ENCODE assay signal across 11 cellular contexts in the genomic region with DNA sequence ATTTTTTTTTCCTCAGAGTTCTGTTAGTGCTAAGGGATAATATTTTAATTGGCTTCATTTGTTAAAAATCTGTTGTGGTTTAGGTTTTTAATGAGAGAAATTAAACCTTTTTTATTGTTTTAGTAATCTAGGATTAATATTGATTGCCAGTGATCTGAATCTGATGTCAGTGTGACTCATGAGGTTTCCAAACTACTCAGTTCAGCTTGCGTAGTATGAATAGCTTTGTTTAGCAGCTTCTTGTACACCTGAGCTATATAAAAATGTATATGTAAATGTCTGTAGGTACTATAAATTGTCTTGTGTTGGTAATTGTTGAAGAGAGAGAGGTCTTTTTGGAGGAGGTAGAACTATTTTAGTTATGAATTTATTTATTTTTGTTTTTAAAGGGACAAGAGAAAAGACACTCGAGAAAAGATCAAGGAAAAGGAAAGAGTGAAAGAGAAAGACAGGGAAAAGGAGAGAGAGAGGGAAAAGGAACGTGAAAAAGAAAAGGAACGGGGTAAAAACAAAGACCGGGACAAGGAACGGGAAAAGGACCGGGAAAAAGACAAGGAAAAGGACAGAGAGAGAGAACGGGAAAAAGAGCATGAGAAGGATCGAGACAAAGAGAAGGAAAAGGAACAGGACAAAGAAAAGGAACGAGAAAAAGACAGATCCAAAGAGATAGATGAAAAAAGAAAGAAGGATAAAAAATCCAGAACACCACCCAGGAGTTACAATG. TPM values are rescaled to one million over a fixed set of nuclear protein-coding genes. Genes with fewer than 3 reads are reported as not detected.
DNase-seq lines count a peak whose midpoint lies in the region; ATAC-seq, FAIRE-seq and TF ChIP-seq lines count a peak whose summit lies in the region.
"Had no signal": no experiment of that assay in that cellular context is flagged by ENCODE, and none has a peak within 500 bp of the region (broad histone marks: within the 10 kb centered on the region; RNA-seq: fewer than 3 reads in every experiment).

No MANE protein-coding gene starts in this region.

- TSS peak; percentile 87 for BruUV-seq in Calu3 (replicated peaks; lab: Mats Ljungman, UMichigan)

- peak overlapping the region in 6 of 11 experiments; percentile 6 to 64 (median 32); a peak in 9 of 22 replicates for H3K4me2 ChIP-seq in BLaER1 treated with 17β-estradiol and CSF1 and Interleukin-3, amounts not matched to agents 10 nM and 100 nM

- TF ChIP-seq POLR2A in lower leg skin (IDR thresholded peaks at IDR 0.05) = no peak

- no peaks in the 10 kb centered on the region for H3K9me3 ChIP-seq in BLaER1 treated with 17β-estradiol and CSF1 and Interleukin-3, amounts not matched to agents 10 nM and 100 nM (replicated peaks in 1 of 11)
- H3K9me3 ChIP-seq: left lung had no signal

- no peaks in the 10 kb centered on the region for H3K9me3 Mint-ChIP-seq in Calu3 (ENCODE audit: low read depth, unreplicated experiment)
- no peaks in the 10 kb centered on the region for H3K9me3 Mint-ChIP-seq in WTC11
- H3K9me3 Mint-ChIP-seq: neural crest cell had no signal

- no peak for DNase-seq in Calu3
- DNase-seq in WTC11 (ENCODE audit: low spot score) = no peak
- DNase-seq in fibroblast of mammary gland (ENCODE audit: low read depth) = peak; percentile 11
- no peak for DNase-seq in D721Med (ENCODE audit: insufficient read length, low spot score)
- no peak for DNase-seq in lower leg skin (ENCODE audit: low spot score in 2 of 2)
- DNase-seq: cortex of kidney, H7, left lung had no signal

- H3K36me3 ChIP-seq in BLaER1 treated with 17β-estradiol and CSF1 and Interleukin-3, amounts not matched to agents 10 nM and 100 nM = peaks cover 64 to 88% (median 71%) of the 10 kb centered on the region in 11 experiments

- no peak for ATAC-seq in WTC11
- ATAC-seq in HG03095 (IDR thresholded peaks at IDR 0.05; ENCODE audit: unreplicated experiment) = no peak

- H4K20me1 ChIP-seq in BLaER1 treated with 17β-estradiol and CSF1 and Interleukin-3, amounts not matched to agents 10 nM and 100 nM = peaks cover 17 to 74% (median 41%) of the 10 kb centered on the region in 11 experiments; a peak in 21 of 22 replicates

- H3K9ac ChIP-seq in BLaER1 treated with 17β-estradiol and CSF1 and Interleukin-3, amounts not matched to agents 10 nM and 100 nM = no peak overlapping the region; a peak in 1 of 22 replicates

- peaks cover 20 to 59% (median 49%) of the 10 kb centered on the region in 10 experiments for H3K4me1 ChIP-seq in BLaER1 treated with 17β-estradiol and CSF1 and Interleukin-3, amounts not matched to agents 10 nM and 100 nM
- H3K4me1 ChIP-seq: left lung had no signal

- intact Hi-C loops in Calu3 (cut with micrococcal nuclease; ENCODE audit: unreplicated experiment) = loop anchor here (10.0 kb wide), 1 partner anchor 134 kb away; no protein-coding TSS in a partner anchor
- intact Hi-C loops in lower leg skin (cut with DNase I; ENCODE audit: low total_unique reads) = no loop called here

- H3K36me3 Mint-ChIP-seq in Calu3 (ENCODE audit: insufficient read depth, unreplicated experiment) = peaks cover 35% of the 10 kb centered on the region
- H3K36me3 Mint-ChIP-seq in WTC11 = peaks cover 38% of the 10 kb centered on the region

- H3K27me3 Mint-ChIP-seq in Calu3 (ENCODE audit: unreplicated experiment) = no peaks in the 10 kb centered on the region
- H3K27me3 Mint-ChIP-seq in WTC11 (ENCODE audit: low read depth) = no peaks in the 10 kb centered on the region

- POLR2A ChIA-PET in WTC11 (lab: Charles Lee) = interaction anchor here (0.6 kb wide), 1 partner anchor 447 kb away, joined by 7 read pairs; no protein-coding TSS in a partner anchor

- H3K27ac ChIP-seq in BLaER1 treated with 17β-estradiol and CSF1 and Interleukin-3, amounts not matched to agents 10 nM and 100 nM = peak overlapping the region in 3 of 11 experiments; percentile 17 to 26 (median 23); a peak in 3 of 22 replicates
- H3K27ac ChIP-seq: left lung had no signal

- H3K27me3 ChIP-seq in BLaER1 treated with 17β-estradiol and CSF1 and Interleukin-3, amounts not matched to agents 10 nM and 100 nM = no peaks in the 10 kb centered on the region
- H3K27me3 ChIP-seq: left lung had no signal

- no peak overlapping the region for H3K4me3 Mint-ChIP-seq in Calu3 (ENCODE audit: low read depth, unreplicated experiment)
- H3K4me3 Mint-ChIP-seq in WTC11 = no peak overlapping the region
- H3K4me3 Mint-ChIP-seq: neural crest cell had no signal

- no peak for TF ChIP-seq CTCF in Calu3 (IDR thresholded peaks at IDR 0.05; ENCODE audit: unreplicated experiment)
- no peak for TF ChIP-seq CTCF in WTC11 (IDR thresholded peaks at IDR 0.05)
- no peak for TF ChIP-seq CTCF in fibroblast of mammary gland (conservative IDR thresholded peaks at IDR 0.05; ENCODE audit: control insufficient read depth, insufficient read depth, low read depth, low read length)
- no peak for TF ChIP-seq CTCF in D721Med (IDR thresholded peaks at IDR 0.05; ENCODE audit: insufficient read depth, missing control alignments)
- no peak for TF ChIP-seq CTCF in lower leg skin (IDR thresholded peaks at IDR 0.05)

- CTCF ChIA-PET in Calu3 (lab: Charles Lee) = no interaction called here
- CTCF ChIA-PET in WTC11 (lab: Charles Lee) = no interaction called here

- FAIRE-seq in D721Med (lab: Jason Lieb, UNC) = no peak

- H3K4me1 Mint-ChIP-seq in Calu3 (ENCODE audit: low read depth, unreplicated experiment) = peaks cover 12% of the 10 kb centered on the region
- no peaks in the 10 kb centered on the region for H3K4me1 Mint-ChIP-seq in WTC11
- H3K4me1 Mint-ChIP-seq: neural crest cell had no signal

- 92 to 93% methylated on average over 10 of the region's 10 CpGs for WGBS in lower leg skin, 2 donors

- no peak overlapping the region for H3K4me3 ChIP-seq in BLaER1 treated with 17β-estradiol and CSF1 and Interleukin-3, amounts not matched to agents 10 nM and 100 nM
- no peak overlapping the region for H3K4me3 ChIP-seq in fibroblast of mammary gland (ENCODE audit: control insufficient read depth, low read depth, low read length)
- no peak overlapping the region for H3K4me3 ChIP-seq in lower leg skin (ENCODE audit: low read depth, poor library complexity, severe bottlenecking)
- H3K4me3 ChIP-seq: left lung had no signal

- peak overlapping the region; percentile 3 for H3K27ac Mint-ChIP-seq in Calu3 (ENCODE audit: unreplicated experiment)
- H3K27ac Mint-ChIP-seq in WTC11 = peak overlapping the region; percentile 36

TF ChIP-seq in WTC11, 78 proteins besides CTCF, POLR2A, EP300 and RAD21:
- TF ChIP-seq FOXP1 (CRISPR knock-in tag; IDR thresholded peaks at IDR 0.05; ENCODE audit: borderline replicate concordance) (no peak), FOXK1 (CRISPR knock-in tag; IDR thresholded peaks at IDR 0.05) (no peak), ETV6 (CRISPR knock-in tag; IDR thresholded peaks at IDR 0.05) (no peak), ZNF121 (CRISPR knock-in tag; IDR thresholded peaks at IDR 0.05) (no peak)
- TF ChIP-seq, protein P1, sequence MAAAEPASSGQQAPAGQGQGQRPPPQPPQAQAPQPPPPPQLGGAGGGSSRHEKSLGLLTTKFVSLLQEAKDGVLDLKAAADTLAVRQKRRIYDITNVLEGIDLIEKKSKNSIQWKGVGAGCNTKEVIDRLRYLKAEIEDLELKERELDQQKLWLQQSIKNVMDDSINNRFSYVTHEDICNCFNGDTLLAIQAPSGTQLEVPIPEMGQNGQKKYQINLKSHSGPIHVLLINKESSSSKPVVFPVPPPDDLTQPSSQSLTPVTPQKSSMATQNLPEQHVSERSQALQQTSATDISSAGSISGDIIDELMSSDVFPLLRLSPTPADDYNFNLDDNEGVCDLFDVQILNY (CRISPR knock-in tag; IDR thresholded peaks at IDR 0.05) = no peak
TF ChIP-seq in WTC11: peak in this region for 0.

RNA-seq across cellular contexts. Expression of gene SREK1, which starts 26.3 kb away (rescaled TPM):
- total RNA-seq in Calu3 (2022) (99.6 and 102 TPM in 2 replicates), WTC11 (2021) (34.2 to 38.4 TPM (median 34.6 TPM) in 3 replicates), lower leg skin (10 to 100 TPM; 33.2 to 86.4 (median 52.7) TPM)
